ENCODE assay signal across 1 cellular context in genomic region chr9:137067860-137068538, GRCh38.
TF ChIP-seq lines count a peak whose summit lies in the region.

No MANE protein-coding gene starts in this region.

TF ChIP-seq in HepG2, 621 proteins besides CTCF, POLR2A, EP300 and RAD21 (continued from another document and continues in another):
- TF ChIP-seq ZUFSP (CRISPR knock-in tag; IDR thresholded peaks at IDR 0.05; ENCODE audit: borderline replicate concordance): no peak
- 0 out of 2 replicates have a peak, but pooled peaks have one; percentile 2 for TF ChIP-seq GMEB1 (CRISPR knock-in tag; IDR thresholded peaks at IDR 0.05; ENCODE audit: borderline replicate concordance)
- no peak for TF ChIP-seq LRRFIP1 (CRISPR knock-in tag; conservative IDR thresholded peaks at IDR 0.05)
- no peak for TF ChIP-seq ZNF652 (CRISPR knock-in tag; IDR thresholded peaks at IDR 0.05; ENCODE audit: borderline replicate concordance, low read depth)
- TF ChIP-seq CERS6 (CRISPR knock-in tag; IDR thresholded peaks at IDR 0.05): no peak
- TF ChIP-seq ZNF678 (CRISPR knock-in tag; IDR thresholded peaks at IDR 0.05): no peak
- TF ChIP-seq HOXA7 (CRISPR knock-in tag; IDR thresholded peaks at IDR 0.05): no peak
- peak; percentile 69; the same call in 1 of the 2 replicates for TF ChIP-seq SAFB2 (CRISPR knock-in tag; IDR thresholded peaks at IDR 0.05; ENCODE audit: borderline replicate concordance, low read depth)
- TF ChIP-seq FOXJ3 (CRISPR knock-in tag; IDR thresholded peaks at IDR 0.05; ENCODE audit: borderline replicate concordance): no peak
- no peak for TF ChIP-seq TEAD3 (CRISPR knock-in tag; optimal IDR thresholded peaks at IDR 0.05; ENCODE audit: borderline replicate concordance)
- TF ChIP-seq RFX3 (CRISPR knock-in tag; IDR thresholded peaks at IDR 0.05): no peak
- no peak for TF ChIP-seq ZNF441 (CRISPR knock-in tag; IDR thresholded peaks at IDR 0.05; ENCODE audit: borderline replicate concordance)
- no peak for TF ChIP-seq TFE3 (CRISPR knock-in tag; IDR thresholded peaks at IDR 0.05)
- no peak for TF ChIP-seq DMTF1 (CRISPR knock-in tag; IDR thresholded peaks at IDR 0.05)
- no peak for TF ChIP-seq ZSCAN30 (CRISPR knock-in tag; IDR thresholded peaks at IDR 0.05)
- no peak for TF ChIP-seq EEA1 (CRISPR knock-in tag; IDR thresholded peaks at IDR 0.05; ENCODE audit: borderline replicate concordance)
- peak; percentile 52 for TF ChIP-seq ZMYM3 (CRISPR knock-in tag; IDR thresholded peaks at IDR 0.05)
- TF ChIP-seq ZNF431 (CRISPR knock-in tag; IDR thresholded peaks at IDR 0.05; ENCODE audit: borderline replicate concordance, low read depth): no peak
- TF ChIP-seq ZMAT3 (CRISPR knock-in tag; conservative IDR thresholded peaks at IDR 0.05): 0 out of 2 replicates have a peak, but pooled peaks have one; percentile 23
- TF ChIP-seq SMYD3 (CRISPR knock-in tag; IDR thresholded peaks at IDR 0.05): no peak
- no peak; the same call in 1 of the 2 replicates for TF ChIP-seq FOXA3 (CRISPR knock-in tag; IDR thresholded peaks at IDR 0.05)
- TF ChIP-seq KAT8 (CRISPR knock-in tag; IDR thresholded peaks at IDR 0.05): no peak; the same call in 1 of the 2 replicates
- TF ChIP-seq KDM5B (CRISPR knock-in tag; IDR thresholded peaks at IDR 0.05; ENCODE audit: borderline replicate concordance): 0 out of 2 replicates have a peak, but pooled peaks have one; percentile 82
- TF ChIP-seq ZNF597 (CRISPR knock-in tag; IDR thresholded peaks at IDR 0.05): peak; percentile 46; the same call in 1 of the 2 replicates
- TF ChIP-seq LCORL (IDR thresholded peaks at IDR 0.05): no peak
- TF ChIP-seq LCORL (CRISPR knock-in tag; IDR thresholded peaks at IDR 0.05): peak; percentile 89
- TF ChIP-seq ZNF737 (CRISPR knock-in tag; IDR thresholded peaks at IDR 0.05; ENCODE audit: borderline replicate concordance): no peak
- no peak for TF ChIP-seq PLRG1 (conservative IDR thresholded peaks at IDR 0.05)
- TF ChIP-seq MLLT10 (CRISPR knock-in tag; IDR thresholded peaks at IDR 0.05): no peak
- no peak for TF ChIP-seq HNF1A (IDR thresholded peaks at IDR 0.05; ENCODE audit: low read depth)
- no peak; the same call in 1 of the 2 replicates for TF ChIP-seq HNF1A (CRISPR knock-in tag; IDR thresholded peaks at IDR 0.05; ENCODE audit: borderline replicate concordance)
- TF ChIP-seq MAFK (conservative IDR thresholded peaks at IDR 0.05 in 1 of 2, IDR thresholded peaks at IDR 0.05 in 1 of 2; ENCODE audit: low read length in 2 of 2): no peak
- no peak for TF ChIP-seq SNAI1 (CRISPR knock-in tag; IDR thresholded peaks at IDR 0.05; ENCODE audit: borderline replicate concordance)
- no peak for TF ChIP-seq KDM1A (CRISPR knock-in tag; IDR thresholded peaks at IDR 0.05)
- no peak for TF ChIP-seq MYNN (CRISPR knock-in tag; IDR thresholded peaks at IDR 0.05; ENCODE audit: low read depth)
- TF ChIP-seq ZFP62 (CRISPR knock-in tag; IDR thresholded peaks at IDR 0.05): no peak
- TF ChIP-seq TSC22D2 (CRISPR knock-in tag; IDR thresholded peaks at IDR 0.05; ENCODE audit: borderline replicate concordance): no peak
- TF ChIP-seq ZNF790 (CRISPR knock-in tag; IDR thresholded peaks at IDR 0.05; ENCODE audit: borderline replicate concordance): 0 out of 2 replicates have a peak, but pooled peaks have one; percentile 19
- 0 out of 2 replicates have a peak, but pooled peaks have one; percentile 54 for TF ChIP-seq NR0B2 (CRISPR knock-in tag; IDR thresholded peaks at IDR 0.05)
- TF ChIP-seq PITX1 (CRISPR knock-in tag; IDR thresholded peaks at IDR 0.05): no peak
- no peak for TF ChIP-seq ZNF75D (CRISPR knock-in tag; IDR thresholded peaks at IDR 0.05; ENCODE audit: borderline replicate concordance)
- 0 out of 2 replicates have a peak, but pooled peaks have one; percentile 40 for TF ChIP-seq ZNF33B (CRISPR knock-in tag; IDR thresholded peaks at IDR 0.05)
- no peak; the same call in 1 of the 2 replicates for TF ChIP-seq KLF13 (CRISPR knock-in tag; IDR thresholded peaks at IDR 0.05)
- TF ChIP-seq NFE2L2 (IDR thresholded peaks at IDR 0.05; ENCODE audit: low read length): no peak
- no peak for TF ChIP-seq ZNF644 (CRISPR knock-in tag; IDR thresholded peaks at IDR 0.05; ENCODE audit: low read depth)
- no peak for TF ChIP-seq JUNB (CRISPR knock-in tag; IDR thresholded peaks at IDR 0.05; ENCODE audit: borderline replicate concordance)
- TF ChIP-seq ZNF562 (CRISPR knock-in tag; IDR thresholded peaks at IDR 0.05; ENCODE audit: borderline replicate concordance): no peak
- TF ChIP-seq BRD4 (CRISPR knock-in tag; IDR thresholded peaks at IDR 0.05): no peak
- TF ChIP-seq GABPA (IDR thresholded peaks at IDR 0.05; ENCODE audit: low read depth, low read length): no peak
- no peak for TF ChIP-seq GABPA (CRISPR knock-in tag; IDR thresholded peaks at IDR 0.05; ENCODE audit: low read depth)
- TF ChIP-seq NONO (IDR thresholded peaks at IDR 0.05): no peak
- TF ChIP-seq NONO (CRISPR knock-in tag; conservative IDR thresholded peaks at IDR 0.05): 0 out of 2 replicates have a peak, but pooled peaks have one; percentile 43
- no peak for TF ChIP-seq KLF9 (CRISPR knock-in tag; IDR thresholded peaks at IDR 0.05; ENCODE audit: low read depth)
- no peak for TF ChIP-seq ZNF44 (CRISPR knock-in tag; IDR thresholded peaks at IDR 0.05)
- TF ChIP-seq ZNF709 (CRISPR knock-in tag; IDR thresholded peaks at IDR 0.05): no peak
